ENCODE assay signal across 25 cellular contexts in the genomic region with DNA sequence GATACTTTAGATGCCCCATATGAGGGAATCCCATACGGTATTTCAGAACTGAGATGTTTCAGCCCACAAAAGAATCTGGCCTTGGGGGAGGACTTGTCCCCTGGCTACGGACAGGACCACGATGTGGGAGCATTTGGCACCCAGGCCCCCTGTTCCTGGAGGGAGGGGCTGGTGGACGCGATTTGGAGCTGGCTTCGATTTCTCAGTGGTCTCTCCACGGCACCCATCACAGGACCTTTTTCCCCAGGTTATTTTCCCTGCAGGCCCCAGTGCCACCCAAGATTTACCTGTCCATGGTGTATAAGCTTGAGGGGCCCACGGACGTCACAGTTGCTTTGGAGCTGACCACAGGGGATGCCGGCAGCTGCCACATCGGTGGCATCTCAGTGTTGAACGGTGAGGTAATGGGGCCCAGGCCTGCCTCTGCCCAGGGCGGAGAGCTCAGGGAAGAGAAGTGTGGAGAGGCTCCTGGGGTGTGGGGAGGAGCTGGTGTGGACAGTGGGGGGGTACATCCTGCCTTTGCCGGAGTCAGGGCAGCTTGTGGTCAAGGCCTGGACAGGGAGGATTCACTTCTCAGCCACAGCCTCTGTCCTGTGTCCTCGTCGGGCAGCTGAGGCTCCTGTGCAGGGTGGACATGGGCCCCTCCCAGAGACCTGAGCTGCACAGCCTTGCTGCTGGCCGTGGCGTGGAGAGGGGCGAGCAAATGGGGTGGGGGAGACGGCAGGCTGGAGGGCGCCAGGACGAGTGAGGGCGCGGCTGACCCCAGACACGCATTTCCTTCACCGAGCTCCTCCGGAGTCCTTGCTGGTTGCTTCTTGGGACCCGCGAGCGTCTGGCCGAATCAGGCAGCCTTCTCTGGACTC. TPM values are rescaled to one million over a fixed set of nuclear protein-coding genes. Genes with fewer than 3 reads are reported as not detected.
A peak's percentile ranks its signal among the peaks of the same experiment; 100 is the strongest.
DNase-seq lines count a peak whose midpoint lies in the region; ATAC-seq, FAIRE-seq and TF ChIP-seq lines count a peak whose summit lies in the region.
"Had no signal": no experiment of that assay in that cellular context is flagged by ENCODE, and none has a peak within 500 bp of the region (broad histone marks: within the 10 kb centered on the region; RNA-seq: fewer than 3 reads in every experiment).

No MANE protein-coding gene starts in this region.

- H3K9me3 Mint-ChIP-seq in central memory CD8-positive, alpha-beta T cell, result no peaks in the 10 kb centered on the region
- H3K9me3 Mint-ChIP-seq: CD14-positive monocyte, HFFc6, IgD-negative memory B cell had no signal

- no peak for ATAC-seq in central memory CD8-positive, alpha-beta T cell (replicated peaks; ENCODE audit: extremely low read depth, poor library complexity, severe bottlenecking)
- no peak for ATAC-seq in HG03039 (IDR thresholded peaks at IDR 0.05; ENCODE audit: unreplicated experiment)
- ATAC-seq: GM23338, Panc1 had no signal

- FAIRE-seq in GM12892 (lab: Jason Lieb, UNC), result no peak
- FAIRE-seq: HTR-8/SVneo had no signal

- H3K27ac Mint-ChIP-seq in central memory CD8-positive, alpha-beta T cell (ENCODE audit: low read depth), result peak overlapping the region; percentile 25
- H3K27ac Mint-ChIP-seq: GM23338, HFFc6, IgD-negative memory B cell had no signal

- peaks cover 22% of the 10 kb centered on the region for H3K36me3 Mint-ChIP-seq in central memory CD8-positive, alpha-beta T cell (ENCODE audit: insufficient read depth)

- no peak overlapping the region for H3K4me3 Mint-ChIP-seq in central memory CD8-positive, alpha-beta T cell
- H3K4me3 Mint-ChIP-seq: CD14-positive monocyte, GM23338, HFFc6, IgD-negative memory B cell had no signal

- DNase-seq in 8988T (peak; percentile 10), GM12892 (ENCODE audit: insufficient read length) (peak; percentile 13), myocyte (ENCODE audit: low read depth) (peak; percentile 36), HuH-7 (ENCODE audit: low spot score) (no peak), hypothalamus (lab: John Stamatoyannopoulos, UW) (no peak)
- no peak for DNase-seq in central memory CD8-positive, alpha-beta T cell (ENCODE audit: low spot score in 2 of 2)
- DNase-seq in activated CD4-positive, alpha-beta T cell treated with anti-CD3 and anti-CD28 coated beads, Interleukin-2, amount 50 U/mL, for 4 hours, result no peak
- DNase-seq: BE2C, Calu3, DMS153, DND-41, HFFc6, NCI-H1092, NCI-H1417 treated with DMSO at 0.1 percent for 48 hours, NCI-H1694 treated with DMSO at 0.1 percent for 48 hours, NCI-H2081, NCI-H2227 treated with DMSO at 0.1 percent for 48 hours, NCI-H526 treated with DMSO at 0.1 percent for 48 hours, SIG-M5 had no signal

- no peak for TF ChIP-seq POLR2A in GM12892 (IDR thresholded peaks at IDR 0.05; ENCODE audit: low read depth, low read length)

- no peaks in the 10 kb centered on the region for H3K4me1 Mint-ChIP-seq in central memory CD8-positive, alpha-beta T cell
- H3K4me1 Mint-ChIP-seq: CD14-positive monocyte, GM23338, IgD-negative memory B cell had no signal

- H3K27me3 Mint-ChIP-seq in central memory CD8-positive, alpha-beta T cell, result no peaks in the 10 kb centered on the region
- H3K27me3 Mint-ChIP-seq: IgD-negative memory B cell had no signal

RNA-seq across cellular contexts. Expression of a gene that starts 9.9 kb away (rescaled TPM):
- polyA plus RNA-seq in GM12892 (2012; ENCODE audit: missing spikeins), result 16.5 TPM
- 27.5 and 36.8 TPM in 2 replicates for total RNA-seq in myocyte
- polyA plus RNA-seq in myocyte (2012), result 28.6 TPM

Comparison
In these comparisons a context has a peak if more than half of its experiments do, and no peak if none do; other contexts are left out.
1. DNase-seq: peak in 8988T (single experiment), GM12892 (single experiment) and myocyte (single experiment); none in central memory CD8-positive, alpha-beta T cell (0 of 2), activated CD4-positive, alpha-beta T cell treated with anti-CD3 and anti-CD28 coated beads, Interleukin-2, amount 50 U/mL, for 4 hours (0 of 2), HuH-7 (single experiment) and hypothalamus (0 of 51).